In genomic region chr1:230568008-230568407, GRCh38 we compare ENCODE assay signal across 12 cellular contexts.
A peak's percentile ranks its signal among the peaks of the same experiment; 100 is the strongest.
DNase-seq lines count a peak whose midpoint lies in the region; ATAC-seq, FAIRE-seq and TF ChIP-seq lines count a peak whose summit lies in the region.
"Had no signal": no experiment of that assay in that cellular context is flagged by ENCODE, and none has a peak within 500 bp of the region (broad histone marks: within the 10 kb centered on the region; RNA-seq: fewer than 3 reads in every experiment).

No MANE protein-coding gene starts in this region.

- no peaks in the 10 kb centered on the region for H3K9me3 Mint-ChIP-seq in natural killer cell treated with Interleukin-12 subunit alpha and Interleukin-12 subunit beta and Interleukin-15 and Interleukin-18, amount 100 ng/mL, for 72 hours
- H3K9me3 Mint-ChIP-seq in natural killer cell, result no peaks in the 10 kb centered on the region
- no peaks in the 10 kb centered on the region for H3K9me3 Mint-ChIP-seq in type B pancreatic cell

- H3K4me3 ChIP-seq in ovary, result no peak overlapping the region
- H3K4me3 ChIP-seq: lung, upper lobe of left lung had no signal

- TF ChIP-seq POLR2A in erythroblast (IDR thresholded peaks at IDR 0.05; ENCODE audit: low read length) (no peak), ovary (IDR thresholded peaks at IDR 0.05) (no peak)

- TF ChIP-seq EP300 in ovary (IDR thresholded peaks at IDR 0.05), result no peak

- no peaks in the 10 kb centered on the region for H3K4me1 ChIP-seq in ovary (ENCODE audit: insufficient read depth)

- H3K36me3 Mint-ChIP-seq in natural killer cell treated with Interleukin-12 subunit alpha and Interleukin-12 subunit beta and Interleukin-15 and Interleukin-18, amount 100 ng/mL, for 72 hours, result no peaks in the 10 kb centered on the region
- H3K36me3 Mint-ChIP-seq in natural killer cell (no peaks in the 10 kb centered on the region), type B pancreatic cell (no peaks in the 10 kb centered on the region)

- no peaks in the 10 kb centered on the region for H3K9me3 ChIP-seq in ovary
- H3K9me3 ChIP-seq: upper lobe of left lung had no signal

- FAIRE-seq in RCC 7860 (lab: Jason Lieb, UNC), result no peak

- H3K27ac Mint-ChIP-seq in natural killer cell treated with Interleukin-12 subunit alpha and Interleukin-12 subunit beta and Interleukin-15 and Interleukin-18, amount 100 ng/mL, for 72 hours, result no peak overlapping the region
- H3K27ac Mint-ChIP-seq in natural killer cell (no peak overlapping the region), type B pancreatic cell (no peak overlapping the region)

- WGBS in ovary, 3 donors, result 67 to 80% (median 67%) methylated on average over 8 of the region's 8 CpGs

- no peak overlapping the region for H3K27ac ChIP-seq in ovary
- H3K27ac ChIP-seq: upper lobe of left lung had no signal

- ATAC-seq in natural killer cell treated with Interleukin-12 subunit alpha and Interleukin-12 subunit beta and Interleukin-15 and Interleukin-18, amount 100 ng/mL, for 72 hours, result peak in 1 of 2 donors; percentile 38
- no peak for ATAC-seq in natural killer cell
- peak; percentile 20 for ATAC-seq in left ventricle myocardium superior

- no peaks in the 10 kb centered on the region for H3K27me3 ChIP-seq in ovary
- H3K27me3 ChIP-seq: upper lobe of left lung had no signal

- intact Hi-C loops in natural killer cell (cut with micrococcal nuclease), result no loop called here
- intact Hi-C loops in left ventricle myocardium superior (cut with micrococcal nuclease), result no loop called here
- intact Hi-C loops in ovary (cut with DNase I), result no loop called here

- H3K4me3 Mint-ChIP-seq in natural killer cell treated with Interleukin-12 subunit alpha and Interleukin-12 subunit beta and Interleukin-15 and Interleukin-18, amount 100 ng/mL, for 72 hours, result peak overlapping the region; percentile 4
- H3K4me3 Mint-ChIP-seq in natural killer cell (no peak overlapping the region), type B pancreatic cell (no peak overlapping the region)

- DNase-seq in natural killer cell treated with Interleukin-12 subunit alpha and Interleukin-12 subunit beta and Interleukin-15 and Interleukin-18, amount 100 ng/mL, for 72 hours (ENCODE audit: low spot score), result no peak
- no peak for DNase-seq in natural killer cell
- DNase-seq in RCC 7860 (ENCODE audit: low spot score), result peak; percentile 85
- peak; percentile 22 for DNase-seq in left ventricle myocardium superior
- no peak for DNase-seq in type B pancreatic cell (ENCODE audit: extremely low spot score, unreplicated experiment)
- DNase-seq in erythroblast (lab: John Stamatoyannopoulos, UW), result no peak
- DNase-seq in ovary, result no peak
- DNase-seq in NCI-H1694 (lab: John Stamatoyannopoulos, UW), result no peak
- DNase-seq: activated naive CD4-positive, alpha-beta T cell treated with anti-CD3 and anti-CD28 coated beads, Interleukin-2, amount 50 U/mL, for 16 hours; GDM1 had no signal

- H3K36me3 ChIP-seq in ovary, result no peaks in the 10 kb centered on the region
- H3K36me3 ChIP-seq: upper lobe of left lung had no signal

- no peak for TF ChIP-seq CTCF in natural killer cell (IDR thresholded peaks at IDR 0.05)
- peak; percentile 49 for TF ChIP-seq CTCF in type B pancreatic cell (conservative IDR thresholded peaks at IDR 0.05)
- TF ChIP-seq CTCF in ovary (IDR thresholded peaks at IDR 0.05), result no peak

- H3K27me3 Mint-ChIP-seq in natural killer cell treated with Interleukin-12 subunit alpha and Interleukin-12 subunit beta and Interleukin-15 and Interleukin-18, amount 100 ng/mL, for 72 hours, result peaks cover 13 to 23% of the 10 kb centered on the region in 2 donors
- peaks cover 4 to 30% of the 10 kb centered on the region in 2 donors for H3K27me3 Mint-ChIP-seq in natural killer cell (ENCODE audit: low read depth in 2 of 2)
- H3K27me3 Mint-ChIP-seq in type B pancreatic cell, result no peaks in the 10 kb centered on the region

- peaks cover 0 to 3% of the 10 kb centered on the region in 2 donors for H3K4me1 Mint-ChIP-seq in natural killer cell treated with Interleukin-12 subunit alpha and Interleukin-12 subunit beta and Interleukin-15 and Interleukin-18, amount 100 ng/mL, for 72 hours (ENCODE audit: low read depth in 2 of 2)
- H3K4me1 Mint-ChIP-seq in natural killer cell, result no peaks in the 10 kb centered on the region
- H3K4me1 Mint-ChIP-seq in type B pancreatic cell (ENCODE audit: unreplicated experiment), result peaks cover 23% of the 10 kb centered on the region

Comparison
In these comparisons a context has a peak if more than half of its experiments do, and no peak if none do; other contexts are left out.
1. DNase-seq: peak in RCC 7860 (single experiment) and left ventricle myocardium superior (single experiment); none in natural killer cell treated with Interleukin-12 subunit alpha and Interleukin-12 subunit beta and Interleukin-15 and Interleukin-18, amount 100 ng/mL, for 72 hours (single experiment), natural killer cell (single experiment), type B pancreatic cell (single experiment), erythroblast (0 of 2), ovary (0 of 5) and NCI-H1694 (single experiment).